Comparison of ENCODE assay signal across 22 cellular contexts in the genomic region with DNA sequence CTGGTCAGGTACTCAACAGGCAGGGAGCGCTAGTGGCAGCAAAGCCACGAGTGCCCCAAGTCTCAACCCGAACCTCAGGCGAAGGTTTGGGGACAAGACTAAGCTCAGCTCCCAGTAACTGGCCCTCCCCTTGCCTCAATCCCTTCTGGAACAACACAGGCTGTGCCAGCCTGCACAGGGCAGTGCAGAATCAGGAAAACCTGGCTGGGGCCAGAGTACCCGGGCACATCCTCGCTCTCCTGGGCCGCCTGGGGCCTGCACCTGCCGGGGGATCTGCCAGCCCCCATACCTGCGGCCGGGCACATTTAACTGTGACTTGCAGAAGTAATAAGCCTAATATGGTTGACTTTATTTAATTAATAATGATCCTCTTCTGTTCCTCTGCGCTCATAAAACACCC.
"Had no signal": no experiment of that assay in that cellular context is flagged by ENCODE, and none has a peak within 500 bp of the region (broad histone marks: within the 10 kb centered on the region; RNA-seq: fewer than 3 reads in every experiment).

No MANE protein-coding gene starts in this region.

- H3K4me1 Mint-ChIP-seq: stimulated activated naive B cell treated with anti-CD40 and anti-IgM and Interleukin-4, amounts not matched to agents 10 μg/mL and 1 μg/mL and 100 μg/mL, for 72 hours; T-cell had no signal

- H3K9me3 ChIP-seq: adrenal gland, breast epithelium, heart right ventricle, testis, uterus had no signal

- DNase-seq: activated CD4-positive, alpha-beta T cell treated with anti-CD3 and anti-CD28 coated beads for 1 hour; activated naive CD4-positive, alpha-beta T cell; activated T-cell treated with anti-CD3 and anti-CD28 coated beads, Interleukin-2, amount 50 U/mL, for 1 hour; adrenal gland; effector memory CD4-positive, alpha-beta T cell; heart right ventricle; left colon; naive thymus-derived CD8-positive, alpha-beta T cell; small intestine; stimulated activated CD4-positive, alpha-beta T cell treated with anti-CD3 and anti-CD28 coated beads, Interleukin-15, amount 100 ng/mL, for 24 hours; stimulated activated naive B cell treated with anti-CD40 and anti-IgM and Interleukin-4, amounts not matched to agents 10 μg/mL and 1 μg/mL and 100 μg/mL, for 72 hours; T-cell; testis; trophoblast cell; uterus; WERI-Rb-1 had no signal

- H3K27ac ChIP-seq: adrenal gland, breast epithelium, epithelial cell of prostate, heart right ventricle, parathyroid adenoma, testis, uterus, WERI-Rb-1 had no signal

- H3K4me1 ChIP-seq: breast epithelium, parathyroid adenoma, testis, uterus had no signal

- H3K9me3 Mint-ChIP-seq: central memory CD8-positive, alpha-beta T cell; naive thymus-derived CD8-positive, alpha-beta T cell; stimulated activated naive B cell treated with anti-CD40 and anti-IgM and Interleukin-4, amounts not matched to agents 10 μg/mL and 1 μg/mL and 100 μg/mL, for 72 hours; T-cell had no signal

- H3K36me3 ChIP-seq: adrenal gland, breast epithelium, heart right ventricle, uterus, WERI-Rb-1 had no signal

- H3K36me3 Mint-ChIP-seq: activated naive CD8-positive, alpha-beta T cell; naive thymus-derived CD8-positive, alpha-beta T cell; stimulated activated naive B cell treated with anti-CD40 and anti-IgM and Interleukin-4, amounts not matched to agents 10 μg/mL and 1 μg/mL and 100 μg/mL, for 72 hours; T-cell had no signal

- H3K4me3 Mint-ChIP-seq: activated naive CD8-positive, alpha-beta T cell; central memory CD8-positive, alpha-beta T cell; naive thymus-derived CD8-positive, alpha-beta T cell; stimulated activated naive B cell treated with anti-CD40 and anti-IgM and Interleukin-4, amounts not matched to agents 10 μg/mL and 1 μg/mL and 100 μg/mL, for 72 hours; T-cell had no signal

- H3K4me3 ChIP-seq: adrenal gland, breast epithelium, heart right ventricle, testis, uterus had no signal

- H3K27me3 ChIP-seq: adrenal gland, breast epithelium, heart right ventricle, testis, uterus had no signal

- H3K27ac Mint-ChIP-seq: activated naive CD8-positive, alpha-beta T cell; stimulated activated naive B cell treated with anti-CD40 and anti-IgM and Interleukin-4, amounts not matched to agents 10 μg/mL and 1 μg/mL and 100 μg/mL, for 72 hours; T-cell had no signal

- H3K79me2 ChIP-seq: parathyroid adenoma had no signal

- H3K9ac ChIP-seq: parathyroid adenoma had no signal

- H2AFZ ChIP-seq: parathyroid adenoma had no signal

- H3K27me3 Mint-ChIP-seq: central memory CD8-positive, alpha-beta T cell had no signal

- ATAC-seq: heart right ventricle; left colon; naive thymus-derived CD8-positive, alpha-beta T cell; sciatic nerve; stimulated activated naive B cell treated with anti-CD40 and anti-IgM and Interleukin-4, amounts not matched to agents 10 μg/mL and 1 μg/mL and 100 μg/mL, for 72 hours; T-cell had no signal
